Comparison of ENCODE assay signal across 22 cellular contexts in the genomic region with DNA sequence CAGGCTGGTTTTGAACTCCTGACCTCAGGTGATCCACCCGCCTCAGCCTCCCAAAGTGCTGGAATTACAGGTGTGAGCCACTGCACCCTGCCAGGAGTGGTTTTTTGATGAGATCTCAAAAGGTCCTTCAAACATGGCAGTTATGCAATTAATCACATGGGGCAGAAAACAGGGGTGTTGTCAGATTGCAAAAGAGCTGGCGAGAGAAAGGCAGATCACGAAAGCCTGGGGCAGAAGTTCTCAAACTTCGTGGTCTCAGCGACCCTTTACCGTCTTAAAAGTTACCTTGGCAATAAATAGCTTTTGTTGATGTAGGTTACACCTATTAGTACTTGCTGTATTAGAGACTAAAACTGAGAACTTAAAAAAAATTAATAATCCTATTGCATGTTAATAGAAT. TPM values are rescaled to one million over a fixed set of nuclear protein-coding genes. Genes with fewer than 3 reads are reported as not detected.
DNase-seq lines count a peak whose midpoint lies in the region; ATAC-seq, FAIRE-seq and TF ChIP-seq lines count a peak whose summit lies in the region.
"Had no signal": no experiment of that assay in that cellular context is flagged by ENCODE, and none has a peak within 500 bp of the region (broad histone marks: within the 10 kb centered on the region; RNA-seq: fewer than 3 reads in every experiment).

No MANE protein-coding gene starts in this region.

- TF ChIP-seq CTCF in MCF 10A (IDR thresholded peaks at IDR 0.05; ENCODE audit: unreplicated experiment): no peak
- TF ChIP-seq CTCF in mammary epithelial cell (conservative IDR thresholded peaks at IDR 0.05 in 1 of 2, IDR thresholded peaks at IDR 0.05 in 1 of 2; ENCODE audit: extremely low read depth in 1 of 2, insufficient read depth in 1 of 2, low read depth in 1 of 2, low read length in 2 of 2): no peak
- TF ChIP-seq CTCF in OCI-LY3 (IDR thresholded peaks at IDR 0.05; ENCODE audit: low read depth, low read length): no peak
- TF ChIP-seq CTCF in HepG2 (CRISPR knock-in tag; IDR thresholded peaks at IDR 0.05): no peak
- no peak for TF ChIP-seq CTCF in upper lobe of right lung (IDR thresholded peaks at IDR 0.05)
- TF ChIP-seq CTCF in gastrocnemius medialis (IDR thresholded peaks at IDR 0.05 in 4 of 5, conservative IDR thresholded peaks at IDR 0.05 in 1 of 5): no peak
- no peak for TF ChIP-seq CTCF in CD8-positive, alpha-beta T cell (IDR thresholded peaks at IDR 0.05)

- DNase-seq in MCF 10A (ENCODE audit: unreplicated experiment) (peak; percentile 72), mammary epithelial cell (no peak), HepG2 (ENCODE audit: low spot score) (no peak), upper lobe of right lung (no peak), gastrocnemius medialis (no peak), LoVo (ENCODE audit: low spot score) (no peak)
- DNase-seq in CD8-positive, alpha-beta T cell: no peak
- DNase-seq: activated CD8-positive, alpha-beta memory T cell treated with anti-CD3 and anti-CD28 coated beads for 24 hours; activated naive CD8-positive, alpha-beta T cell treated with anti-CD3 and anti-CD28 coated beads, Interleukin-2, amount 10 ng/mL, durations not matched to agents 7 days and 5 days; brain microvascular endothelial cell; mucosa of descending colon; NCI-H1417 treated with DMSO at 0.1 percent for 48 hours had no signal

- no peaks in the 10 kb centered on the region for H3K79me2 ChIP-seq in mammary epithelial cell (ENCODE audit: insufficient read depth, low read length)
- H3K79me2 ChIP-seq in OCI-LY3 (ENCODE audit: low read length): peaks cover 79% of the 10 kb centered on the region
- no peaks in the 10 kb centered on the region for H3K79me2 ChIP-seq in HepG2 (ENCODE audit: insufficient read depth, low read length)

- in situ Hi-C loops in mammary epithelial cell (cut with MboI; ENCODE audit: low sequenced_read_pairs in 2 of 2): no loop called here
- in situ Hi-C loops in HepG2 (cut with HindIII; ENCODE audit: extremely low pct_ligation_motif_present, low pct_unique_long_range_greater_than_20kb): no loop called here
- in situ Hi-C loops in gastrocnemius medialis (cut with MboI; ENCODE audit: low sequenced_read_pairs in 4 of 4): no loop called here

- H3K9ac ChIP-seq in mammary epithelial cell (ENCODE audit: insufficient read depth, low read length) (no peak overlapping the region), OCI-LY3 (ENCODE audit: low read length) (peak overlapping the region; percentile 35; the same call in 1 of the 2 replicates), HepG2 (ENCODE audit: insufficient read depth, low read depth, low read length) (no peak overlapping the region)

- ATAC-seq in HepG2 (no peak), upper lobe of right lung (peak; percentile 77), gastrocnemius medialis (no peak)
- no peak for ATAC-seq in CD8-positive, alpha-beta T cell
- ATAC-seq: gastroesophageal sphincter, mucosa of descending colon, Right ventricle myocardium inferior had no signal

- 78% methylated on average over 6 of the region's 6 CpGs for WGBS in mammary epithelial cell (ENCODE audit: low coverage, missing lambda C conversion rate)
- 8% methylated on average over 6 of the region's 6 CpGs for WGBS in HepG2 (ENCODE audit: low lambda C conversion rate)

- no peak overlapping the region for H3K27ac Mint-ChIP-seq in MCF 10A (ENCODE audit: low read depth, unreplicated experiment)
- no peak overlapping the region for H3K27ac Mint-ChIP-seq in CD8-positive, alpha-beta T cell
- H3K27ac Mint-ChIP-seq: activated naive CD8-positive, alpha-beta T cell treated with anti-CD3 and anti-CD28 coated beads, Interleukin-2, amount 10 ng/mL, durations not matched to agents 7 days and 5 days; stimulated activated naive CD8-positive, alpha-beta T cell treated with anti-CD3 and anti-CD28 coated beads, Interleukin-15, Interleukin-2, amounts not matched to agents 100 ng/mL and 50 ng/mL, for 24 hours had no signal

- dilution Hi-C loops in mammary epithelial cell (cut with HindIII; ENCODE audit: low sequenced_read_pairs): no loop called here

- H4K20me1 ChIP-seq in mammary epithelial cell (ENCODE audit: insufficient read depth, low read length) (no peaks in the 10 kb centered on the region), OCI-LY3 (ENCODE audit: insufficient read depth, low read length) (peaks cover 12% of the 10 kb centered on the region; the same call in 1 of the 2 replicates), HepG2 (ENCODE audit: insufficient read depth, low read length) (no peaks in the 10 kb centered on the region)

- H3K4me3 Mint-ChIP-seq in MCF 10A (ENCODE audit: unreplicated experiment): no peak overlapping the region
- no peak overlapping the region for H3K4me3 Mint-ChIP-seq in CD8-positive, alpha-beta T cell
- H3K4me3 Mint-ChIP-seq: activated naive CD8-positive, alpha-beta T cell treated with anti-CD3 and anti-CD28 coated beads, Interleukin-2, amount 10 ng/mL, durations not matched to agents 7 days and 5 days; stimulated activated naive CD8-positive, alpha-beta T cell treated with anti-CD3 and anti-CD28 coated beads, Interleukin-15, Interleukin-2, amounts not matched to agents 100 ng/mL and 50 ng/mL, for 24 hours had no signal

- TF ChIP-seq EP300 in HepG2 (IDR thresholded peaks at IDR 0.05; ENCODE audit: low read depth in 2 of 2, low read length in 2 of 2): no peak
- TF ChIP-seq EP300 in HepG2 (CRISPR knock-in tag; IDR thresholded peaks at IDR 0.05; ENCODE audit: borderline replicate concordance): no peak

- peaks cover 6% of the 10 kb centered on the region for H3K4me1 Mint-ChIP-seq in MCF 10A (ENCODE audit: insufficient read depth, unreplicated experiment)
- H3K4me1 Mint-ChIP-seq in CD8-positive, alpha-beta T cell (ENCODE audit: low read depth): peaks cover 31% of the 10 kb centered on the region

- CTCF ChIA-PET in MCF 10A (lab: Yijun Ruan, JAX): interaction anchor here (0.8 to 1.8 kb wide), 3 partner anchors 20 to 343 kb away, joined by 3 to 8 read pairs (median 3); no protein-coding TSS in a partner anchor
- CTCF ChIA-PET in mammary epithelial cell (lab: Charles Lee; ENCODE audit: low non-redundant PET): no interaction called here
- CTCF ChIA-PET in HepG2 (lab: Yijun Ruan, JAX; ENCODE audit: low intra/inter-chr PET ratio, low total read pairs): no interaction called here
- CTCF ChIA-PET in CD8-positive, alpha-beta T cell (lab: Charles Lee): interaction anchor here (1.0 to 1.7 kb wide), 4 partner anchors 15 to 72 kb away, joined by 3 to 10 read pairs (median 4); partner anchors contain the start of gene HMGCL

- H2AFZ ChIP-seq in mammary epithelial cell (ENCODE audit: low read depth, low read length): no peak overlapping the region
- no peak overlapping the region for H2AFZ ChIP-seq in OCI-LY3 (ENCODE audit: low read depth, low read length)
- no peak overlapping the region for H2AFZ ChIP-seq in HepG2 (ENCODE audit: low read length)

- H3K4me2 ChIP-seq in mammary epithelial cell (ENCODE audit: insufficient read depth, low read depth, low read length): no peak overlapping the region
- peak overlapping the region; percentile 41 for H3K4me2 ChIP-seq in OCI-LY3 (ENCODE audit: low read length)
- no peak overlapping the region for H3K4me2 ChIP-seq in HepG2 (ENCODE audit: low read depth, low read length)

- no peak for TF ChIP-seq POLR2A in HepG2 (IDR thresholded peaks at IDR 0.05; ENCODE audit: insufficient read depth in 1 of 2, low read depth in 2 of 2, low read length in 2 of 2)
- no peak for TF ChIP-seq POLR2A in gastrocnemius medialis (IDR thresholded peaks at IDR 0.05)

- intact Hi-C loops in MCF 10A (cut with micrococcal nuclease) (no loop called here), mammary epithelial cell (cut with micrococcal nuclease) (no loop called here), HepG2 (cut with micrococcal nuclease; ENCODE audit: unreplicated experiment) (no loop called here), upper lobe of right lung (cut with DNase I) (no loop called here), gastrocnemius medialis (cut with DNase I; ENCODE audit: low total_unique reads) (no loop called here)
- intact Hi-C loops in CD8-positive, alpha-beta T cell (cut with DNase I, micrococcal nuclease): no loop called here

- FAIRE-seq in HepG2 (lab: Jason Lieb, UNC): no peak

- H3K27ac ChIP-seq in mammary epithelial cell (ENCODE audit: insufficient read depth, low read depth, low read length) (no peak overlapping the region), OCI-LY3 (ENCODE audit: low read length) (peak overlapping the region; percentile 86), HepG2 (ENCODE audit: extremely low read length, insufficient read depth, low read length) (no peak overlapping the region), upper lobe of right lung (peak overlapping the region; percentile 71), gastrocnemius medialis (no peak overlapping the region)
- H3K27ac ChIP-seq in CD8-positive, alpha-beta T cell (ENCODE audit: low read depth, low read length): no peak overlapping the region
- H3K27ac ChIP-seq: brain microvascular endothelial cell, gastroesophageal sphincter, right atrium auricular region had no signal

- no peaks in the 10 kb centered on the region for H3K9me3 Mint-ChIP-seq in MCF 10A (ENCODE audit: unreplicated experiment)
- no peaks in the 10 kb centered on the region for H3K9me3 Mint-ChIP-seq in CD8-positive, alpha-beta T cell
- H3K9me3 Mint-ChIP-seq: activated naive CD8-positive, alpha-beta T cell treated with anti-CD3 and anti-CD28 coated beads, Interleukin-2, amount 10 ng/mL, durations not matched to agents 7 days and 5 days; stimulated activated naive CD8-positive, alpha-beta T cell treated with anti-CD3 and anti-CD28 coated beads, Interleukin-15, Interleukin-2, amounts not matched to agents 100 ng/mL and 50 ng/mL, for 24 hours had no signal

- H3K4me1 ChIP-seq in mammary epithelial cell (ENCODE audit: insufficient read depth, low read length) (no peaks in the 10 kb centered on the region), OCI-LY3 (ENCODE audit: low read length) (peaks cover 61% of the 10 kb centered on the region), HepG2 (ENCODE audit: insufficient read depth, low read length) (no peaks in the 10 kb centered on the region), upper lobe of right lung (peaks cover 16% of the 10 kb centered on the region), gastrocnemius medialis (no peaks in the 10 kb centered on the region)
- H3K4me1 ChIP-seq in CD8-positive, alpha-beta T cell (ENCODE audit: insufficient read depth, low read length): peaks cover 19% of the 10 kb centered on the region
- H3K4me1 ChIP-seq: gastroesophageal sphincter, right atrium auricular region had no signal

- no peaks in the 10 kb centered on the region for H3K36me3 ChIP-seq in mammary epithelial cell (ENCODE audit: insufficient read depth, low read length)
- peaks cover 23% of the 10 kb centered on the region for H3K36me3 ChIP-seq in OCI-LY3 (replicated peaks; ENCODE audit: low read depth, low read length)
- H3K36me3 ChIP-seq in HepG2 (replicated peaks in 1 of 2; ENCODE audit: control insufficient read depth in 1 of 2, insufficient read depth in 2 of 2, low read length in 2 of 2): no peaks in the 10 kb centered on the region
- H3K36me3 ChIP-seq in upper lobe of right lung: no peaks in the 10 kb centered on the region
- no peaks in the 10 kb centered on the region for H3K36me3 ChIP-seq in gastrocnemius medialis
- no peaks in the 10 kb centered on the region for H3K36me3 ChIP-seq in CD8-positive, alpha-beta T cell (ENCODE audit: insufficient read depth, low read length)
- H3K36me3 ChIP-seq: brain microvascular endothelial cell, gastroesophageal sphincter, right atrium auricular region had no signal

- no peak for TF ChIP-seq RAD21 in HepG2 (CRISPR knock-in tag; IDR thresholded peaks at IDR 0.05)

- H3K9me3 ChIP-seq in mammary epithelial cell (replicated peaks; ENCODE audit: insufficient read depth, low read length) (no peaks in the 10 kb centered on the region), OCI-LY3 (ENCODE audit: insufficient read depth, low read length) (no peaks in the 10 kb centered on the region), HepG2 (ENCODE audit: low read length) (no peaks in the 10 kb centered on the region), upper lobe of right lung (no peaks in the 10 kb centered on the region), gastrocnemius medialis (no peaks in the 10 kb centered on the region)
- no peaks in the 10 kb centered on the region for H3K9me3 ChIP-seq in CD8-positive, alpha-beta T cell (ENCODE audit: low read length)
- H3K9me3 ChIP-seq: gastroesophageal sphincter, mucosa of descending colon, right atrium auricular region had no signal

- no peak overlapping the region for H3K4me3 ChIP-seq in mammary epithelial cell (replicated peaks in 1 of 3; ENCODE audit: insufficient read depth in 1 of 3, low read depth in 2 of 3, low read length in 3 of 3)
- H3K4me3 ChIP-seq in OCI-LY3 (ENCODE audit: low read length): no peak overlapping the region
- H3K4me3 ChIP-seq in HepG2 (replicated peaks in 1 of 3; ENCODE audit: insufficient read depth in 1 of 3, low read depth in 2 of 3, low read length in 3 of 3): no peak overlapping the region
- no peak overlapping the region for H3K4me3 ChIP-seq in upper lobe of right lung
- H3K4me3 ChIP-seq in gastrocnemius medialis: no peak overlapping the region
- no peak overlapping the region for H3K4me3 ChIP-seq in CD8-positive, alpha-beta T cell (ENCODE audit: low read depth, low read length)
- H3K4me3 ChIP-seq: gastroesophageal sphincter, mucosa of descending colon, right atrium auricular region had no signal

- BruUV-seq in MCF 10A (replicated peaks; lab: Mats Ljungman, UMichigan) (no TSS peak), mammary epithelial cell (replicated peaks; lab: Mats Ljungman, UMichigan) (no TSS peak), HepG2 (replicated peaks; lab: Mats Ljungman, UMichigan) (no TSS peak)

- POLR2A ChIA-PET in MCF 10A (lab: Yijun Ruan, JAX): interaction anchor here (0.6 to 1.5 kb wide), 11 partner anchors 9 to 413 kb away, joined by 3 to 8 read pairs (median 4); partner anchors contain the start of genes ASAP3 and PNRC2
- POLR2A ChIA-PET in HepG2 (lab: Yijun Ruan, JAX): no interaction called here
- POLR2A ChIA-PET in CD8-positive, alpha-beta T cell (lab: Charles Lee): interaction anchor here (0.6 kb wide), 1 partner anchor 20 kb away, joined by 3 read pairs; no protein-coding TSS in a partner anchor

- H3K27me3 Mint-ChIP-seq in MCF 10A (ENCODE audit: insufficient read depth, unreplicated experiment): peaks cover 24% of the 10 kb centered on the region
- no peaks in the 10 kb centered on the region for H3K27me3 Mint-ChIP-seq in CD8-positive, alpha-beta T cell (ENCODE audit: low read depth)
- H3K27me3 Mint-ChIP-seq: stimulated activated naive CD8-positive, alpha-beta T cell treated with anti-CD3 and anti-CD28 coated beads, Interleukin-15, Interleukin-2, amounts not matched to agents 100 ng/mL and 50 ng/mL, for 24 hours had no signal

- H3K36me3 Mint-ChIP-seq in MCF 10A (ENCODE audit: insufficient read depth, unreplicated experiment): no peaks in the 10 kb centered on the region
- no peaks in the 10 kb centered on the region for H3K36me3 Mint-ChIP-seq in CD8-positive, alpha-beta T cell
- H3K36me3 Mint-ChIP-seq: activated naive CD8-positive, alpha-beta T cell treated with anti-CD3 and anti-CD28 coated beads, Interleukin-2, amount 10 ng/mL, durations not matched to agents 7 days and 5 days had no signal

- peaks cover 5% of the 10 kb centered on the region for H3K27me3 ChIP-seq in mammary epithelial cell (ENCODE audit: insufficient read depth, low read length)
- H3K27me3 ChIP-seq in OCI-LY3 (ENCODE audit: low read depth, low read length): no peaks in the 10 kb centered on the region
- peaks cover 3 to 16% of the 10 kb centered on the region in 2 experiments; a peak in 3 of 5 replicates for H3K27me3 ChIP-seq in HepG2 (ENCODE audit: control insufficient read depth in 1 of 2, insufficient read depth in 2 of 2, low read length in 2 of 2)
- H3K27me3 ChIP-seq in upper lobe of right lung: no peaks in the 10 kb centered on the region
- peaks cover 0 to 5% (median 0%) of the 10 kb centered on the region in 3 donors for H3K27me3 ChIP-seq in gastrocnemius medialis
- H3K27me3 ChIP-seq in CD8-positive, alpha-beta T cell (ENCODE audit: insufficient read depth, low read length): no peaks in the 10 kb centered on the region
- H3K27me3 ChIP-seq: gastroesophageal sphincter, right atrium auricular region had no signal

RNA-seq across cellular contexts. Expression of gene CNR2, which starts 16.1 kb away (rescaled TPM):
- total RNA-seq in MCF 10A (2022): not detected in 2 replicates
- not detected for total RNA-seq in mammary epithelial cell
- polyA plus RNA-seq in mammary epithelial cell: not detected
- polyA minus RNA-seq in mammary epithelial cell: not detected
- not detected in 2 replicates for total RNA-seq in HepG2 (2016; rRNA removed; fragmentation: Illumina TruSeq; extraction: Trizol)
- total RNA-seq in HepG2 (2016; cell fraction: cytosol; rRNA removed; fragmentation: Illumina TruSeq; extraction: Trizol; ENCODE audit: low read depth): not detected in 2 replicates
- total RNA-seq in HepG2 (2016; cell fraction: insoluble cytoplasmic fraction; rRNA removed; fragmentation: Illumina TruSeq; extraction: Trizol): not detected in 2 replicates
- total RNA-seq in HepG2 (2016; cell fraction: membrane; rRNA removed; fragmentation: Illumina TruSeq; extraction: Trizol): not detected in 2 replicates
- not detected in 2 replicates for total RNA-seq in HepG2 (2016; cell fraction: nucleus; rRNA removed; fragmentation: Illumina TruSeq; extraction: Trizol)
- not detected in 2 replicates for polyA plus RNA-seq in HepG2 (2011; rRNA removed)
- not detected in 2 replicates for polyA plus RNA-seq in HepG2 (2011; cell fraction: cytosol; rRNA removed)
- not detected in 2 replicates for polyA plus RNA-seq in HepG2 (2011; cell fraction: nucleus; rRNA removed)
- polyA plus RNA-seq in HepG2 (2012): not detected in 2 replicates
- not detected in 2 replicates for polyA plus RNA-seq in HepG2 (2016; cell fraction: cytosol; fragmentation: Illumina TruSeq; extraction: Trizol; ENCODE audit: low read depth)
- polyA plus RNA-seq in HepG2 (2016; cell fraction: insoluble cytoplasmic fraction; fragmentation: Illumina TruSeq; extraction: Trizol; ENCODE audit: low read depth): not detected in 2 replicates
- not detected in 2 replicates for polyA plus RNA-seq in HepG2 (2016; cell fraction: membrane; fragmentation: Illumina TruSeq; extraction: Trizol; ENCODE audit: low read depth)
- polyA plus RNA-seq in HepG2 (2016; cell fraction: nucleus; fragmentation: Illumina TruSeq; extraction: Trizol; ENCODE audit: insufficient read depth, low read depth): not detected in 2 replicates
- polyA minus RNA-seq in HepG2 (2011; rRNA and poly(A)+ RNA removed; ENCODE audit: low replicate concordance): not detected in 2 replicates
- not detected in 2 replicates for polyA minus RNA-seq in HepG2 (2011; cell fraction: cytosol; rRNA and poly(A)+ RNA removed)
- polyA minus RNA-seq in HepG2 (2011; cell fraction: nucleus; rRNA and poly(A)+ RNA removed): not detected in 2 replicates
- 0.06 TPM for total RNA-seq in upper lobe of right lung
- not detected for total RNA-seq in gastrocnemius medialis
- under 1 TPM; 0.92 to 0.98 TPM for total RNA-seq in CD8-positive, alpha-beta T cell
- total RNA-seq: A673, Daoy, dermis microvascular lymphatic vessel endothelial cell, epithelial cell of proximal tubule, gastroesophageal sphincter, H4, Right ventricle myocardium inferior had no signal

RNA-seq across cellular contexts. Expression of gene FUCA1, which starts 29.0 kb away (rescaled TPM):
- 7.9 and 8.6 TPM in 2 replicates for total RNA-seq in MCF 10A (2022)
- 1 to 10 TPM; 3.3 to 9.9 TPM for total RNA-seq in mammary epithelial cell
- 4.8 TPM for polyA plus RNA-seq in mammary epithelial cell
- polyA minus RNA-seq in mammary epithelial cell: 0.78 TPM
- total RNA-seq in HepG2 (2016; rRNA removed; fragmentation: Illumina TruSeq; extraction: Trizol): 14.9 and 33.6 TPM in 2 replicates
- total RNA-seq in HepG2 (2016; cell fraction: cytosol; rRNA removed; fragmentation: Illumina TruSeq; extraction: Trizol; ENCODE audit: low read depth): 3.6 and 4.5 TPM in 2 replicates
- 14.5 and 33.2 TPM in 2 replicates for total RNA-seq in HepG2 (2016; cell fraction: insoluble cytoplasmic fraction; rRNA removed; fragmentation: Illumina TruSeq; extraction: Trizol)
- total RNA-seq in HepG2 (2016; cell fraction: membrane; rRNA removed; fragmentation: Illumina TruSeq; extraction: Trizol): 8.3 and 9.4 TPM in 2 replicates
- total RNA-seq in HepG2 (2016; cell fraction: nucleus; rRNA removed; fragmentation: Illumina TruSeq; extraction: Trizol): 27.1 and 30.8 TPM in 2 replicates
- 29.9 and 32.7 TPM in 2 replicates for polyA plus RNA-seq in HepG2 (2011; rRNA removed)
- polyA plus RNA-seq in HepG2 (2011; cell fraction: cytosol; rRNA removed): 21.5 and 32.7 TPM in 2 replicates
- polyA plus RNA-seq in HepG2 (2011; cell fraction: nucleus; rRNA removed): 9.5 and 11.1 TPM in 2 replicates
- polyA plus RNA-seq in HepG2 (2012): 22.8 and 24.3 TPM in 2 replicates
- polyA plus RNA-seq in HepG2 (2016; cell fraction: cytosol; fragmentation: Illumina TruSeq; extraction: Trizol; ENCODE audit: low read depth): 4.3 and 4.6 TPM in 2 replicates
- 13.2 and 15.8 TPM in 2 replicates for polyA plus RNA-seq in HepG2 (2016; cell fraction: insoluble cytoplasmic fraction; fragmentation: Illumina TruSeq; extraction: Trizol; ENCODE audit: low read depth)
- 6.5 and 6.9 TPM in 2 replicates for polyA plus RNA-seq in HepG2 (2016; cell fraction: membrane; fragmentation: Illumina TruSeq; extraction: Trizol; ENCODE audit: low read depth)
- polyA plus RNA-seq in HepG2 (2016; cell fraction: nucleus; fragmentation: Illumina TruSeq; extraction: Trizol; ENCODE audit: insufficient read depth, low read depth): 38.2 and 40.8 TPM in 2 replicates
- 4.1 and 14.1 TPM in 2 replicates for polyA minus RNA-seq in HepG2 (2011; rRNA and poly(A)+ RNA removed; ENCODE audit: low replicate concordance)
- polyA minus RNA-seq in HepG2 (2011; cell fraction: cytosol; rRNA and poly(A)+ RNA removed): 15.0 and 15.7 TPM in 2 replicates
- 5.7 and 9.0 TPM in 2 replicates for polyA minus RNA-seq in HepG2 (2011; cell fraction: nucleus; rRNA and poly(A)+ RNA removed)
- 44.4 TPM for total RNA-seq in upper lobe of right lung
- total RNA-seq in gastrocnemius medialis: 10 to 100 TPM in 3 of 4 donors, 1 to 10 TPM in 1; 8.1 to 15.4 (median 12.4) TPM
- total RNA-seq in CD8-positive, alpha-beta T cell: 1 to 10 TPM; 5.3 to 5.7 TPM

Comparison
In these comparisons a context has a peak if more than half of its experiments do, and no peak if none do; other contexts are left out.
1. CTCF ChIA-PET loops: an anchor here in MCF 10A (0.8 to 1.8 kb wide) and CD8-positive, alpha-beta T cell (1.0 to 1.7 kb wide); none called in mammary epithelial cell and HepG2.
2. H3K27ac ChIP-seq: peak in OCI-LY3 (single experiment) and upper lobe of right lung (single experiment); none in mammary epithelial cell (single experiment), HepG2 (single experiment), gastrocnemius medialis (0 of 4) and CD8-positive, alpha-beta T cell (single experiment).